In genomic region chr2:130391872-130392670, GRCh38 we compare ENCODE assay signal across 8 cellular contexts. TPM values are rescaled to one million over a fixed set of nuclear protein-coding genes. Genes with fewer than 3 reads are reported as not detected.
DNase-seq lines count a peak whose midpoint lies in the region; ATAC-seq and TF ChIP-seq lines count a peak whose summit lies in the region.

No MANE protein-coding gene starts in this region.

- H3K9ac ChIP-seq in muscle layer of colon (ENCODE audit: low read length): peak overlapping the region; percentile 21

- intact Hi-C loops in PC-9 (cut with micrococcal nuclease; ENCODE audit: unreplicated experiment): loop anchor here (2.0 to 5.0 kb wide), 2 partner anchors 35 to 49 kb away; partner anchors contain the start of genes IMP4 and PTPN18

- no peak for TF ChIP-seq CTCF in PC-9 (conservative IDR thresholded peaks at IDR 0.05)

- H3K4me1 ChIP-seq in PC-9 (replicated peaks; ENCODE audit: insufficient read depth) (peaks cover 15% of the 10 kb centered on the region; the same call in 1 of the 2 replicates), muscle layer of colon (ENCODE audit: insufficient read depth, low read length) (peaks cover 18% of the 10 kb centered on the region)
- peaks cover 5% of the 10 kb centered on the region for H3K4me1 ChIP-seq in effector memory CD4-positive, alpha-beta T cell (ENCODE audit: control insufficient read depth, insufficient read depth, low read length, poor library complexity, severe bottlenecking)

- no peak overlapping the region for H3K27ac ChIP-seq in PC-9
- H3K27ac ChIP-seq in effector memory CD4-positive, alpha-beta T cell (ENCODE audit: insufficient read depth, low read length, poor library complexity, severe bottlenecking): no peak overlapping the region
- peak overlapping the region; percentile 67 for H3K27ac ChIP-seq in muscle layer of colon (ENCODE audit: low read depth, low read length)

- BruUV-seq in PC-9 (replicated peaks; lab: Mats Ljungman, UMichigan): no TSS peak

- peak overlapping the region; percentile 80 for H3K4me2 ChIP-seq in PC-9

- no peak for ATAC-seq in HG02870 (IDR thresholded peaks at IDR 0.05; ENCODE audit: unreplicated experiment)

- CTCF ChIA-PET in PC-9 (lab: Charles Lee): no interaction called here

- DNase-seq in DMS 273 (lab: John Stamatoyannopoulos, UW; ENCODE audit: unreplicated experiment) (peak; percentile 57), DMS 273 treated with DMSO at 0.1 percent for 48 hours (lab: John Stamatoyannopoulos, UW) (no peak), PC-9 (peak in 1 of 2 experiments; percentile 30), NCI-H187 treated with DMSO at 0.1 percent for 48 hours (lab: John Stamatoyannopoulos, UW) (no peak), NCI-H1436 treated with DMSO at 0.1 percent for 48 hours (lab: John Stamatoyannopoulos, UW) (no peak)
- DNase-seq in effector memory CD4-positive, alpha-beta T cell: no peak

- H3K4me3 ChIP-seq in PC-9: peak overlapping the region; percentile 85
- peak overlapping the region; percentile 60 for H3K4me3 ChIP-seq in effector memory CD4-positive, alpha-beta T cell (ENCODE audit: insufficient read depth, low read depth, low read length, poor library complexity, severe bottlenecking)
- peak overlapping the region; percentile 60 to 83 for H3K4me3 ChIP-seq in muscle layer of colon (ENCODE audit: low read depth in 1 of 2, low read length in 2 of 2)

- H3F3A ChIP-seq in PC-9 (ENCODE audit: insufficient read depth, low read depth): peaks cover 4% of the 10 kb centered on the region; the same call in 1 of the 2 replicates

- no peaks in the 10 kb centered on the region for H3K79me2 ChIP-seq in PC-9 (ENCODE audit: low read depth)

- H3K36me3 ChIP-seq in PC-9 (ENCODE audit: low read depth): no peaks in the 10 kb centered on the region
- H3K36me3 ChIP-seq in effector memory CD4-positive, alpha-beta T cell (ENCODE audit: control insufficient read depth, insufficient read depth, low read length): no peaks in the 10 kb centered on the region
- no peaks in the 10 kb centered on the region for H3K36me3 ChIP-seq in muscle layer of colon (ENCODE audit: insufficient read depth, low read length)

- no peaks in the 10 kb centered on the region for H4K20me1 ChIP-seq in PC-9 (ENCODE audit: insufficient read depth)

- POLR2A ChIA-PET in PC-9 (lab: Charles Lee; ENCODE audit: unreplicated experiment): no interaction called here

- peaks cover under 1% of the 10 kb centered on the region; the same call in 1 of the 2 replicates for H3K27me3 ChIP-seq in PC-9 (ENCODE audit: insufficient read depth, low read depth)
- H3K27me3 ChIP-seq in effector memory CD4-positive, alpha-beta T cell (replicated peaks; ENCODE audit: control insufficient read depth, insufficient read depth, low read length, poor library complexity, severe bottlenecking): no peaks in the 10 kb centered on the region
- no peaks in the 10 kb centered on the region for H3K27me3 ChIP-seq in muscle layer of colon (ENCODE audit: control insufficient read depth in 1 of 2, insufficient read depth in 2 of 2, low read length in 2 of 2)

- peak overlapping the region; percentile 98 for H2AFZ ChIP-seq in PC-9

- H3K9me3 ChIP-seq in PC-9 (ENCODE audit: insufficient read depth, low read depth): no peaks in the 10 kb centered on the region
- no peaks in the 10 kb centered on the region for H3K9me3 ChIP-seq in effector memory CD4-positive, alpha-beta T cell (ENCODE audit: control insufficient read depth, low read length)
- no peaks in the 10 kb centered on the region for H3K9me3 ChIP-seq in muscle layer of colon (ENCODE audit: low read length)

- no peaks in the 10 kb centered on the region for H3K9me2 ChIP-seq in PC-9 (ENCODE audit: insufficient read depth)

RNA-seq across cellular contexts. Expression of gene PTPN18, which starts 36.2 kb away (rescaled TPM):
- 54.5 and 55.9 TPM in 2 replicates for total RNA-seq in PC-9 (2021)

RNA-seq across cellular contexts. Expression of gene IMP4, which starts 49.4 kb away (rescaled TPM):
- total RNA-seq in PC-9 (2021): 76.8 and 82.6 TPM in 2 replicates
